In genomic region chr21:32253215-32253641, GRCh38 we compare ENCODE assay signal across 1 cellular context.
TF ChIP-seq lines count a peak whose summit lies in the region.

No MANE protein-coding gene starts in this region.

TF ChIP-seq in SK-N-SH, 30 proteins besides CTCF, POLR2A, EP300 and RAD21 (continued from another document):
- TF ChIP-seq REST (IDR thresholded peaks at IDR 0.05; ENCODE audit: low read depth, low read length) (peak; percentile 72), FOXM1 (IDR thresholded peaks at IDR 0.05; ENCODE audit: low read depth) (no peak), YY1 (IDR thresholded peaks at IDR 0.05; ENCODE audit: low read depth) (peak; percentile 45; the same call in 1 of the 2 replicates), JUND (IDR thresholded peaks at IDR 0.05) (peak; percentile 52), TCF12 (IDR thresholded peaks at IDR 0.05) (peak; percentile 90)
- TF ChIP-seq, protein P1, sequence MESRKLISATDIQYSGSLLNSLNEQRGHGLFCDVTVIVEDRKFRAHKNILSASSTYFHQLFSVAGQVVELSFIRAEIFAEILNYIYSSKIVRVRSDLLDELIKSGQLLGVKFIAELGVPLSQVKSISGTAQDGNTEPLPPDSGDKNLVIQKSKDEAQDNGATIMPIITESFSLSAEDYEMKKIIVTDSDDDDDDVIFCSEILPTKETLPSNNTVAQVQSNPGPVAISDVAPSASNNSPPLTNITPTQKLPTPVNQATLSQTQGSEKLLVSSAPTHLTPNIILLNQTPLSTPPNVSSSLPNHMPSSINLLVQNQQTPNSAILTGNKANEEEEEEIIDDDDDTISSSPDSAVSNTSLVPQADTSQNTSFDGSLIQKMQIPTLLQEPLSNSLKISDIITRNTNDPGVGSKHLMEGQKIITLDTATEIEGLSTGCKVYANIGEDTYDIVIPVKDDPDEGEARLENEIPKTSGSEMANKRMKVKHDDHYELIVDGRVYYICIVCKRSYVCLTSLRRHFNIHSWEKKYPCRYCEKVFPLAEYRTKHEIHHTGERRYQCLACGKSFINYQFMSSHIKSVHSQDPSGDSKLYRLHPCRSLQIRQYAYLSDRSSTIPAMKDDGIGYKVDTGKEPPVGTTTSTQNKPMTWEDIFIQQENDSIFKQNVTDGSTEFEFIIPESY (IDR thresholded peaks at IDR 0.05; ENCODE audit: borderline replicate concordance, low read depth): no peak
